In genomic region chr1:246110343-246111219, GRCh38 we compare ENCODE assay signal across 1 cellular context.
TF ChIP-seq lines count a peak whose summit lies in the region.

No MANE protein-coding gene starts in this region.

TF ChIP-seq in K562, 482 proteins besides CTCF, POLR2A, EP300 and RAD21 (continued from another document and continues in another):
- TF ChIP-seq PBX2 (CRISPR knock-in tag; IDR thresholded peaks at IDR 0.05; ENCODE audit: low read depth) (no peak), PBX2 (tag; conservative IDR thresholded peaks at IDR 0.05; ENCODE audit: low read depth) (peak; percentile 84), ZNF146 (CRISPR knock-in tag; IDR thresholded peaks at IDR 0.05; ENCODE audit: unreplicated experiment) (no peak), FUS (optimal IDR thresholded peaks at IDR 0.05; ENCODE audit: low read depth, low read length) (no peak), MXD1 (CRISPR knock-in tag; IDR thresholded peaks at IDR 0.05; ENCODE audit: borderline replicate concordance, poor library complexity, severe bottlenecking) (peak; percentile 70), ZNF584 (CRISPR knock-in tag; IDR thresholded peaks at IDR 0.05; ENCODE audit: low read depth) (peak; percentile 99), ZNF707 (CRISPR knock-in tag; conservative IDR thresholded peaks at IDR 0.05) (peak; percentile 87), XRCC5 (IDR thresholded peaks at IDR 0.05; ENCODE audit: low read depth, low read length) (no peak), ZNF77 (CRISPR knock-in tag; IDR thresholded peaks at IDR 0.05) (no peak), TFAP4 (CRISPR knock-in tag; IDR thresholded peaks at IDR 0.05; ENCODE audit: borderline replicate concordance) (peak; percentile 44; the same call in 1 of the 2 replicates), TSC22D4 (tag; IDR thresholded peaks at IDR 0.05) (no peak), TCFL5 (CRISPR knock-in tag; conservative IDR thresholded peaks at IDR 0.05) (peak; percentile 96), PTTG1 (tag; IDR thresholded peaks at IDR 0.05; ENCODE audit: low read depth) (peak; percentile 97), SRF (CRISPR knock-in tag; IDR thresholded peaks at IDR 0.05) (peak in 1 of 2 experiments; percentile 80; a peak in 1 of 4 replicates), GTF2E2 (tag; IDR thresholded peaks at IDR 0.05) (peak; percentile 93), U2AF1 (optimal IDR thresholded peaks at IDR 0.05; ENCODE audit: low read depth, low read length) (no peak), ZNF778 (CRISPR knock-in tag; IDR thresholded peaks at IDR 0.05) (no peak), HMG20B (CRISPR knock-in tag; IDR thresholded peaks at IDR 0.05) (no peak), E2F3 (CRISPR knock-in tag; IDR thresholded peaks at IDR 0.05) (peak; percentile 96), NCOA1 (IDR thresholded peaks at IDR 0.05; ENCODE audit: low read depth) (no peak; the same call in 1 of the 2 replicates), ZNF695 (CRISPR knock-in tag; IDR thresholded peaks at IDR 0.05) (peak; percentile 86; the same call in 1 of the 2 replicates), ARID2 (IDR thresholded peaks at IDR 0.05) (no peak), MLX (CRISPR knock-in tag; conservative IDR thresholded peaks at IDR 0.05) (no peak), PPARD (CRISPR knock-in tag; IDR thresholded peaks at IDR 0.05) (peak; percentile 85), DLX4 (CRISPR knock-in tag; IDR thresholded peaks at IDR 0.05) (no peak), KAT7 (CRISPR knock-in tag; IDR thresholded peaks at IDR 0.05; ENCODE audit: borderline replicate concordance) (no peak), ZNF384 (IDR thresholded peaks at IDR 0.05; ENCODE audit: low read depth, low read length) (no peak), ZFX (CRISPR knock-in tag; IDR thresholded peaks at IDR 0.05) (no peak), TAF15 (IDR thresholded peaks at IDR 0.05; ENCODE audit: low read depth, low read length) (no peak), SRSF9 (IDR thresholded peaks at IDR 0.05; ENCODE audit: borderline replicate concordance, low read depth, low read length) (no peak), RBBP5 (IDR thresholded peaks at IDR 0.05; ENCODE audit: borderline replicate concordance, insufficient read depth, low read length, poor library complexity, severe bottlenecking) (peak; percentile 38), ZNF407 (IDR thresholded peaks at IDR 0.05; ENCODE audit: low read depth) (no peak), PURB (CRISPR knock-in tag; IDR thresholded peaks at IDR 0.05; ENCODE audit: low read depth) (no peak), GTF2F1 (IDR thresholded peaks at IDR 0.05; ENCODE audit: low read depth, low read length) (no peak), ELF2 (CRISPR knock-in tag; IDR thresholded peaks at IDR 0.05) (no peak; the same call in 1 of the 2 replicates), EGR1 (conservative IDR thresholded peaks at IDR 0.05) (no peak)
- TF ChIP-seq, protein P1, sequence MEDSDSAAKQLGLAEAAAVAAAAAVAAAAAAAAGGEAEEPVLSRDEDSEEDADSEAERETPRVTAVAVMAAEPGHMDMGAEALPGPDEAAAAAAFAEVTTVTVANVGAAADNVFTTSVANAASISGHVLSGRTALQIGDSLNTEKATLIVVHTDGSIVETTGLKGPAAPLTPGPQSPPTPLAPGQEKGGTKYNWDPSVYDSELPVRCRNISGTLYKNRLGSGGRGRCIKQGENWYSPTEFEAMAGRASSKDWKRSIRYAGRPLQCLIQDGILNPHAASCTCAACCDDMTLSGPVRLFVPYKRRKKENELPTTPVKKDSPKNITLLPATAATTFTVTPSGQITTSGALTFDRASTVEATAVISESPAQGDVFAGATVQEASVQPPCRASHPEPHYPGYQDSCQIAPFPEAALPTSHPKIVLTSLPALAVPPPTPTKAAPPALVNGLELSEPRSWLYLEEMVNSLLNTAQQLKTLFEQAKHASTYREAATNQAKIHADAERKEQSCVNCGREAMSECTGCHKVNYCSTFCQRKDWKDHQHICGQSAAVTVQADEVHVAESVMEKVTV (CRISPR knock-in tag; IDR thresholded peaks at IDR 0.05), result peak; percentile 31; the same call in 1 of the 2 replicates
- TF ChIP-seq, protein P2, sequence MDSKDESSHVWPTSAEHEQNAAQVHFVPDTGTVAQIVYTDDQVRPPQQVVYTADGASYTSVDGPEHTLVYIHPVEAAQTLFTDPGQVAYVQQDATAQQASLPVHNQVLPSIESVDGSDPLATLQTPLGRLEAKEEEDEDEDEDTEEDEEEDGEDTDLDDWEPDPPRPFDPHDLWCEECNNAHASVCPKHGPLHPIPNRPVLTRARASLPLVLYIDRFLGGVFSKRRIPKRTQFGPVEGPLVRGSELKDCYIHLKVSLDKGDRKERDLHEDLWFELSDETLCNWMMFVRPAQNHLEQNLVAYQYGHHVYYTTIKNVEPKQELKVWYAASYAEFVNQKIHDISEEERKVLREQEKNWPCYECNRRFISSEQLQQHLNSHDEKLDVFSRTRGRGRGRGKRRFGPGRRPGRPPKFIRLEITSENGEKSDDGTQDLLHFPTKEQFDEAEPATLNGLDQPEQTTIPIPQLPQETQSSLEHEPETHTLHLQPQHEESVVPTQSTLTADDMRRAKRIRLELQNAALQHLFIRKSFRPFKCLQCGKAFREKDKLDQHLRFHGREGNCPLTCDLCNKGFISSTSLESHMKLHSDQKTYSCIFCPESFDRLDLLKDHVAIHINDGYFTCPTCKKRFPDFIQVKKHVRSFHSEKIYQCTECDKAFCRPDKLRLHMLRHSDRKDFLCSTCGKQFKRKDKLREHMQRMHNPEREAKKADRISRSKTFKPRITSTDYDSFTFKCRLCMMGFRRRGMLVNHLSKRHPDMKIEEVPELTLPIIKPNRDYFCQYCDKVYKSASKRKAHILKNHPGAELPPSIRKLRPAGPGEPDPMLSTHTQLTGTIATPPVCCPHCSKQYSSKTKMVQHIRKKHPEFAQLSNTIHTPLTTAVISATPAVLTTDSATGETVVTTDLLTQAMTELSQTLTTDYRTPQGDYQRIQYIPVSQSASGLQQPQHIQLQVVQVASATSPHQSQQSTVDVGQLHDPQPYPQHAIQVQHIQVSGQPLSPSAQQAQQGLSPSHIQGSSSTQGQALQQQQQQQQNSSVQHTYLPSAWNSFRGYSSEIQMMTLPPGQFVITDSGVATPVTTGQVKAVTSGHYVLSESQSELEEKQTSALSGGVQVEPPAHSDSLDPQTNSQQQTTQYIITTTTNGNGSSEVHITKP (IDR thresholded peaks at IDR 0.05; ENCODE audit: partially characterized antibody), result no peak
- TF ChIP-seq, protein P3, sequence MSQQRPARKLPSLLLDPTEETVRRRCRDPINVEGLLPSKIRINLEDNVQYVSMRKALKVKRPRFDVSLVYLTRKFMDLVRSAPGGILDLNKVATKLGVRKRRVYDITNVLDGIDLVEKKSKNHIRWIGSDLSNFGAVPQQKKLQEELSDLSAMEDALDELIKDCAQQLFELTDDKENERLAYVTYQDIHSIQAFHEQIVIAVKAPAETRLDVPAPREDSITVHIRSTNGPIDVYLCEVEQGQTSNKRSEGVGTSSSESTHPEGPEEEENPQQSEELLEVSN (IDR thresholded peaks at IDR 0.05; ENCODE audit: borderline replicate concordance in 1 of 2, extremely low read depth in 1 of 2, insufficient read depth in 1 of 2, insufficient read length in 1 of 2, low read depth in 1 of 2, low read length in 1 of 2, poor library complexity in 1 of 2, severe bottlenecking in 1 of 2), result no peak
- TF ChIP-seq, protein P4, sequence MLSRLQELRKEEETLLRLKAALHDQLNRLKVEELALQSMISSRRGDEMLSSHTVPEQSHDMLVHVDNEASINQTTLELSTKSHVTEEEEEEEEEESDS (CRISPR knock-in tag; IDR thresholded peaks at IDR 0.05), result peak; percentile 70
